13 cellular contexts compared by ENCODE assay signal in genomic region chr2:225276207-225276606, GRCh38.
DNase-seq lines count a peak whose midpoint lies in the region; ATAC-seq and TF ChIP-seq lines count a peak whose summit lies in the region.
"Had no signal": no experiment of that assay in that cellular context is flagged by ENCODE, and none has a peak within 500 bp of the region (broad histone marks: within the 10 kb centered on the region; RNA-seq: fewer than 3 reads in every experiment).

No MANE protein-coding gene starts in this region.

- peak; percentile 12 for DNase-seq in GM13976 (ENCODE audit: low spot score)
- DNase-seq in T-helper 2 cell: no peak
- no peak for DNase-seq in heart right ventricle
- DNase-seq in foreskin fibroblast: no peak
- no peak for DNase-seq in stimulated activated CD4-positive, alpha-beta T cell treated with anti-CD3 and anti-CD28 coated beads, Interleukin-2, amount 100 ng/mL, for 24 hours
- DNase-seq: activated CD4-positive, alpha-beta T cell treated with anti-CD3 and anti-CD28 coated beads, Interleukin-2, amount 50 U/mL, for 1 hour; effector CD4-positive, alpha-beta T cell; hippocampal formation; NCI-H187; SIG-M5 had no signal

- no peaks in the 10 kb centered on the region for H3K4me1 ChIP-seq in heart right ventricle

- 56 to 64% methylated on average over 3 of the region's 3 CpGs for WGBS in heart right ventricle, 2 donors

- no peaks in the 10 kb centered on the region for H3K27me3 ChIP-seq in heart right ventricle

- ATAC-seq in GM19455 (IDR thresholded peaks at IDR 0.05; ENCODE audit: unreplicated experiment) (peak; percentile 75), HG02885 (IDR thresholded peaks at IDR 0.05; ENCODE audit: poor library complexity, unreplicated experiment) (peak; percentile 88), HG03571 (IDR thresholded peaks at IDR 0.05; ENCODE audit: unreplicated experiment) (peak; percentile 77), heart right ventricle (no peak)

- in situ Hi-C loops in GM13976 (cut with MboI; ENCODE audit: low sequenced_read_pairs, unreplicated experiment): loop anchor here (25.0 kb wide), 1 partner anchor 386 kb away; no protein-coding TSS in a partner anchor

- H3K27ac ChIP-seq in heart right ventricle: no peak overlapping the region

- H3K9me3 ChIP-seq in heart right ventricle: peaks cover 0 to 52% (median 7%) of the 10 kb centered on the region in 11 donors

- no peaks in the 10 kb centered on the region for H3K36me3 ChIP-seq in heart right ventricle

- intact Hi-C loops in heart right ventricle (cut with DNase I): loop anchor here in 1 of 10 donors (10.0 kb wide), 1 partner anchor 389 kb away; no protein-coding TSS in a partner anchor

- TF ChIP-seq CTCF in GM13976 (IDR thresholded peaks at IDR 0.05; ENCODE audit: borderline replicate concordance, control extremely low read depth, extremely low read depth, insufficient read depth, missing control alignments): no peak
- TF ChIP-seq CTCF in heart right ventricle (IDR thresholded peaks at IDR 0.05): no peak
- TF ChIP-seq CTCF in foreskin fibroblast (IDR thresholded peaks at IDR 0.05; ENCODE audit: low read depth, low read length): no peak

- H3K4me3 ChIP-seq in heart right ventricle (no peak overlapping the region), foreskin fibroblast (ENCODE audit: low read depth in 1 of 2, low read length in 2 of 2) (no peak overlapping the region)

Comparison
In these comparisons a context has a peak if more than half of its experiments do, and no peak if none do; other contexts are left out.
1. ATAC-seq: peak in GM19455 (single experiment), HG02885 (single experiment) and HG03571 (single experiment); none in heart right ventricle (0 of 8).